In genomic region chr9:113352006-113352405, GRCh38 we compare ENCODE assay signal across 20 cellular contexts. TPM values are rescaled to one million over a fixed set of nuclear protein-coding genes. Genes with fewer than 3 reads are reported as not detected.
"Had no signal": no experiment of that assay in that cellular context is flagged by ENCODE, and none has a peak within 500 bp of the region (broad histone marks: within the 10 kb centered on the region; RNA-seq: fewer than 3 reads in every experiment).

No MANE protein-coding gene starts in this region.

- H3K4me3 ChIP-seq: esophagus muscularis mucosa, hepatocyte, testis, upper lobe of left lung had no signal

- H3K9me3 ChIP-seq: esophagus muscularis mucosa, testis, upper lobe of left lung had no signal

- H3K36me3 Mint-ChIP-seq: activated naive CD8-positive, alpha-beta T cell; brain had no signal

- H3K36me3 ChIP-seq: esophagus muscularis mucosa, upper lobe of left lung had no signal

- H3K79me2 ChIP-seq: hepatocyte had no signal

- H3K27me3 ChIP-seq: testis, upper lobe of left lung had no signal

- H2AFZ ChIP-seq: hepatocyte had no signal

- H3K27ac ChIP-seq: esophagus muscularis mucosa, hepatocyte, testis, upper lobe of left lung had no signal

- H3K4me3 Mint-ChIP-seq: central memory CD8-positive, alpha-beta T cell had no signal

- DNase-seq: activated gamma-delta T cell; cortex of kidney; effector CD4-positive, alpha-beta T cell; islet precursor cell; midbrain; stimulated activated naive CD8-positive, alpha-beta T cell treated with anti-CD3 and anti-CD28 coated beads, Interleukin-15, amount 100 ng/mL, for 72 hours; T-helper 9 cell; testis; upper lobe of left lung had no signal

- ATAC-seq: left lobe of liver, sciatic nerve had no signal

- H3K4me2 ChIP-seq: hepatocyte had no signal

- H3K9me3 Mint-ChIP-seq: central memory CD8-positive, alpha-beta T cell; stimulated activated naive CD8-positive, alpha-beta T cell treated with anti-CD3 and anti-CD28 coated beads, Interleukin-15, amount 100 ng/mL, for 72 hours had no signal

RNA-seq across cellular contexts. Expression of gene BSPRY, which starts 2.7 kb away (rescaled TPM):
- total RNA-seq: lung microvascular endothelial cell, myocyte had no signal
- polyA plus RNA-seq: neural cell had no signal

RNA-seq across cellular contexts. Expression of gene RNF183, which starts 48.8 kb away (rescaled TPM):
- total RNA-seq: esophagus muscularis mucosa, lung microvascular endothelial cell, myocyte, pulmonary artery endothelial cell, sciatic nerve had no signal
- polyA plus RNA-seq: neural cell had no signal
